In genomic region chr4:26323807-26324206, GRCh38 we compare ENCODE assay signal across 12 cellular contexts. TPM values are rescaled to one million over a fixed set of nuclear protein-coding genes. Genes with fewer than 3 reads are reported as not detected.
DNase-seq lines count a peak whose midpoint lies in the region; ATAC-seq and TF ChIP-seq lines count a peak whose summit lies in the region.
"Had no signal": no experiment of that assay in that cellular context is flagged by ENCODE, and none has a peak within 500 bp of the region (broad histone marks: within the 10 kb centered on the region; RNA-seq: fewer than 3 reads in every experiment).

No MANE protein-coding gene starts in this region.

- POLR2A ChIA-PET in activated CD4-positive, alpha-beta memory T cell treated with anti-CD3 and anti-CD28 coated beads for 36 hours (lab: Charles Lee) = interaction anchor here (0.6 to 3.0 kb wide), 2 partner anchors 47 to 248 kb away, joined by 3 to 36 read pairs; no protein-coding TSS in a partner anchor

- no peak for ATAC-seq in heart right ventricle

- 46 to 51% methylated on average over 2 of the region's 2 CpGs for WGBS in heart right ventricle, 2 donors

- no peaks in the 10 kb centered on the region for H3K9me3 Mint-ChIP-seq in activated CD4-positive, alpha-beta memory T cell treated with anti-CD3 and anti-CD28 coated beads for 36 hours
- H3K9me3 Mint-ChIP-seq: CD8-positive, alpha-beta memory T cell had no signal

- H3K4me1 Mint-ChIP-seq in activated CD4-positive, alpha-beta memory T cell treated with anti-CD3 and anti-CD28 coated beads for 36 hours (ENCODE audit: low read depth) = peaks cover 39% of the 10 kb centered on the region

- H3K36me3 Mint-ChIP-seq in activated CD4-positive, alpha-beta memory T cell treated with anti-CD3 and anti-CD28 coated beads for 36 hours = peaks cover 32% of the 10 kb centered on the region

- peak overlapping the region; percentile 86 for H3K4me3 Mint-ChIP-seq in activated CD4-positive, alpha-beta memory T cell treated with anti-CD3 and anti-CD28 coated beads for 36 hours

- TF ChIP-seq CTCF in heart right ventricle (IDR thresholded peaks at IDR 0.05) = peak in 6 of 9 donors; percentile 18 to 46 (median 28)
- peak; percentile 26 to 27 for TF ChIP-seq CTCF in tibial artery (IDR thresholded peaks at IDR 0.05)

- intact Hi-C loops in heart right ventricle (cut with DNase I) (loop anchor here in 8 of 10 donors (5.0 to 10.0 kb wide), 10 partner anchors 88 to 409 kb away; partner anchors contain the start of gene SMIM20 (in 2 of the 8)), cardiac septum (cut with DNase I) (loop anchor here (5.0 to 10.0 kb wide), 4 partner anchors 242 to 538 kb away; partner anchors contain the start of gene STIM2), tibial artery (cut with DNase I; ENCODE audit: low total_unique reads) (loop anchor here (5.0 kb wide), 1 partner anchor 412 kb away; the partner anchor contains the start of gene SMIM20)
- intact Hi-C loops in activated CD4-positive, alpha-beta memory T cell treated with anti-CD3 and anti-CD28 coated beads for 36 hours (cut with micrococcal nuclease) = loop anchor here (2.0 to 5.0 kb wide), 5 partner anchors 192 to 678 kb away; partner anchors contain the start of genes SMIM20 and TBC1D19

- in situ Hi-C loops in KBM-7 (cut with MboI; ENCODE audit: low pct_unique_long_range_greater_than_20kb, low sequenced_read_pairs) = no loop called here

- no peaks in the 10 kb centered on the region for H3K36me3 ChIP-seq in heart right ventricle
- H3K36me3 ChIP-seq in tibial artery = no peaks in the 10 kb centered on the region

- CTCF ChIA-PET in activated CD4-positive, alpha-beta memory T cell treated with anti-CD3 and anti-CD28 coated beads for 36 hours (lab: Charles Lee) = interaction anchor here (0.7 to 3.9 kb wide), 5 partner anchors 15 to 385 kb away, joined by 3 to 15 read pairs (median 4); no protein-coding TSS in a partner anchor

- H3K9me3 ChIP-seq in heart right ventricle (peaks cover 0 to under 1% (median 0%) of the 10 kb centered on the region in 11 donors), tibial artery (no peaks in the 10 kb centered on the region)

- H3K4me1 ChIP-seq in heart right ventricle (peaks cover 0 to 77% (median 50%) of the 10 kb centered on the region in 9 donors), tibial artery (peaks cover 0 to 36% (median 30%) of the 10 kb centered on the region in 4 donors)

- no peaks in the 10 kb centered on the region for H3K27me3 Mint-ChIP-seq in activated CD4-positive, alpha-beta memory T cell treated with anti-CD3 and anti-CD28 coated beads for 36 hours

- peak overlapping the region; percentile 90 for H3K27ac Mint-ChIP-seq in activated CD4-positive, alpha-beta memory T cell treated with anti-CD3 and anti-CD28 coated beads for 36 hours

- H3K27me3 ChIP-seq in heart right ventricle (no peaks in the 10 kb centered on the region), tibial artery (no peaks in the 10 kb centered on the region)

- DNase-seq in heart right ventricle (no peak), cardiac septum (ENCODE audit: low spot score) (no peak), fibroblast of peridontal ligament (ENCODE audit: extremely low read depth) (peak; percentile 87), tibial artery (no peak), KBM-7 (no peak), NCI-H1105 treated with DMSO at 0.1 percent for 48 hours (lab: John Stamatoyannopoulos, UW) (no peak), AG20443 (ENCODE audit: low spot score) (no peak)
- no peak for DNase-seq in activated CD4-positive, alpha-beta memory T cell treated with anti-CD3 and anti-CD28 coated beads for 36 hours
- DNase-seq: CD8-positive, alpha-beta memory T cell; NCI-H1092; substantia nigra had no signal

- H3K4me3 ChIP-seq in heart right ventricle (no peak overlapping the region), tibial artery (no peak overlapping the region)

- no peak overlapping the region for H3K27ac ChIP-seq in heart right ventricle
- no peak overlapping the region for H3K27ac ChIP-seq in tibial artery
- H3K27ac ChIP-seq: VCaP had no signal

RNA-seq across cellular contexts. Expression of gene RBPJ, which starts 3.0 kb away (rescaled TPM):
- 10 to 100 TPM; 34.6 to 59.1 (median 38.1) TPM for total RNA-seq in heart right ventricle
- polyA plus RNA-seq in heart right ventricle = 10 to 100 TPM; 10.1 to 49.0 TPM
- 38.2 TPM for total RNA-seq in cardiac septum
- 100 to 1,000 TPM; 262 to 269 TPM for total RNA-seq in activated CD4-positive, alpha-beta memory T cell treated with anti-CD3 and anti-CD28 coated beads for 36 hours
